Comparison of ENCODE assay signal across 30 cellular contexts in genomic region chr5:174186096-174186495, GRCh38.
"Had no signal": no experiment of that assay in that cellular context is flagged by ENCODE, and none has a peak within 500 bp of the region (broad histone marks: within the 10 kb centered on the region; RNA-seq: fewer than 3 reads in every experiment).

No MANE protein-coding gene starts in this region.

- H3K4me1 ChIP-seq: parathyroid adenoma, psoas muscle, sigmoid colon, suprapubic skin, testis, tibial artery, transverse colon, upper lobe of right lung, uterus had no signal

- H3K4me1 Mint-ChIP-seq: naive thymus-derived CD8-positive, alpha-beta T cell; stimulated activated effector memory CD8-positive, alpha-beta T cell treated with anti-CD3 and anti-CD28 coated beads, Interleukin-12 subunit alpha, Interleukin-12 subunit beta, amount 100 ng/mL, for 72 hours; stimulated activated naive CD8-positive, alpha-beta T cell treated with anti-CD3 and anti-CD28 coated beads, Interleukin-15, amount 100 ng/mL, for 72 hours had no signal

- H3K79me2 ChIP-seq: parathyroid adenoma had no signal

- H3K27ac Mint-ChIP-seq: naive thymus-derived CD8-positive, alpha-beta T cell; natural killer cell treated with Interleukin-12 subunit alpha and Interleukin-12 subunit beta and Interleukin-15 and Interleukin-18, amount 100 ng/mL, for 72 hours; nephron progenitor cell; neural progenitor cell; progenitor cell of endocrine pancreas; stimulated activated effector memory CD8-positive, alpha-beta T cell treated with anti-CD3 and anti-CD28 coated beads, Interleukin-12 subunit alpha, Interleukin-12 subunit beta, amount 100 ng/mL, for 72 hours; stimulated activated naive CD8-positive, alpha-beta T cell treated with anti-CD3 and anti-CD28 coated beads, Interleukin-15, amount 100 ng/mL, for 72 hours; type B pancreatic cell had no signal

- H3K4me2 ChIP-seq: neural progenitor cell had no signal

- H3K36me3 ChIP-seq: neural progenitor cell, ovary, right lobe of liver, sigmoid colon, suprapubic skin, tibial artery, transverse colon, upper lobe of right lung, uterus had no signal

- H2AFZ ChIP-seq: neural progenitor cell, parathyroid adenoma had no signal

- H3K4me3 ChIP-seq: neural progenitor cell, ovary, psoas muscle, right lobe of liver, sigmoid colon, suprapubic skin, testis, tibial artery, transverse colon, upper lobe of right lung, uterus had no signal

- H3K9ac ChIP-seq: neural progenitor cell, parathyroid adenoma had no signal

- H3K27me3 ChIP-seq: neural progenitor cell, ovary, right lobe of liver, testis, transverse colon, upper lobe of right lung, uterus had no signal

- H3K9me3 Mint-ChIP-seq: natural killer cell treated with Interleukin-12 subunit alpha and Interleukin-12 subunit beta and Interleukin-15 and Interleukin-18, amount 100 ng/mL, for 72 hours; nephron progenitor cell; neural progenitor cell; stimulated activated effector memory CD8-positive, alpha-beta T cell treated with anti-CD3 and anti-CD28 coated beads, Interleukin-12 subunit alpha, Interleukin-12 subunit beta, amount 100 ng/mL, for 72 hours; stimulated activated naive CD8-positive, alpha-beta T cell treated with anti-CD3 and anti-CD28 coated beads, Interleukin-15, amount 100 ng/mL, for 72 hours; type B pancreatic cell had no signal

- ATAC-seq: naive thymus-derived CD8-positive, alpha-beta T cell; natural killer cell treated with Interleukin-12 subunit alpha and Interleukin-12 subunit beta and Interleukin-15 and Interleukin-18, amount 100 ng/mL, for 72 hours; psoas muscle; right cardiac atrium; right lobe of liver; stimulated activated naive CD8-positive, alpha-beta T cell treated with anti-CD3 and anti-CD28 coated beads, Interleukin-15, amount 100 ng/mL, for 72 hours; stimulated activated naive CD8-positive, alpha-beta T cell treated with anti-CD3 and anti-CD28 coated beads, Interleukin-15, Interleukin-2, amounts not matched to agents 100 U/mL and 50 U/mL, for 24 hours; upper lobe of right lung had no signal

- H3K9me3 ChIP-seq: ovary, psoas muscle, right lobe of liver, sigmoid colon, suprapubic skin, testis, tibial artery, transverse colon, upper lobe of right lung, uterus had no signal

- H3K4me3 Mint-ChIP-seq: naive thymus-derived CD8-positive, alpha-beta T cell; natural killer cell treated with Interleukin-12 subunit alpha and Interleukin-12 subunit beta and Interleukin-15 and Interleukin-18, amount 100 ng/mL, for 72 hours; nephron progenitor cell; neural progenitor cell; stimulated activated effector memory CD8-positive, alpha-beta T cell treated with anti-CD3 and anti-CD28 coated beads, Interleukin-12 subunit alpha, Interleukin-12 subunit beta, amount 100 ng/mL, for 72 hours; stimulated activated naive CD8-positive, alpha-beta T cell treated with anti-CD3 and anti-CD28 coated beads, Interleukin-15, amount 100 ng/mL, for 72 hours; type B pancreatic cell had no signal

- DNase-seq: naive thymus-derived CD8-positive, alpha-beta T cell; nephron progenitor cell; occipital lobe; ovary; posterior cingulate gyrus; psoas muscle; right cardiac atrium; right lobe of liver; sigmoid colon; small intestine; stimulated activated CD4-positive, alpha-beta T cell treated with anti-CD3 and anti-CD28 coated beads, Interleukin-15, amount 100 ng/mL, for 24 hours; stimulated activated CD4-positive, alpha-beta T cell treated with anti-CD3 and anti-CD28 coated beads, Interleukin-2, amount 100 ng/mL, for 24 hours; stimulated activated CD4-positive, alpha-beta T cell treated with anti-CD3 and anti-CD28 coated beads, Interleukin-2, amount 100 ng/mL, for 48 hours; stimulated activated CD4-positive, alpha-beta T cell treated with anti-CD3 and anti-CD28 coated beads, Interleukin-4, amount 100 ng/mL, for 24 hours; stimulated activated naive CD4-positive, alpha-beta T cell; stimulated activated naive CD8-positive, alpha-beta T cell treated with anti-CD3 and anti-CD28 coated beads, Interleukin-15, amount 100 ng/mL, for 72 hours; stimulated activated naive CD8-positive, alpha-beta T cell treated with anti-CD3 and anti-CD28 coated beads, Interleukin-15, Interleukin-2, amounts not matched to agents 100 U/mL and 50 U/mL, for 24 hours; substantia nigra; testis; transverse colon; upper lobe of right lung; uterus had no signal

- H3K27ac ChIP-seq: neural progenitor cell, ovary, parathyroid adenoma, psoas muscle, right lobe of liver, sigmoid colon, suprapubic skin, testis, tibial artery, transverse colon, upper lobe of right lung, uterus had no signal

- H3K36me3 Mint-ChIP-seq: naive thymus-derived CD8-positive, alpha-beta T cell; natural killer cell treated with Interleukin-12 subunit alpha and Interleukin-12 subunit beta and Interleukin-15 and Interleukin-18, amount 100 ng/mL, for 72 hours; neural progenitor cell; stimulated activated effector memory CD8-positive, alpha-beta T cell treated with anti-CD3 and anti-CD28 coated beads, Interleukin-12 subunit alpha, Interleukin-12 subunit beta, amount 100 ng/mL, for 72 hours; type B pancreatic cell had no signal
